In the genomic region with DNA sequence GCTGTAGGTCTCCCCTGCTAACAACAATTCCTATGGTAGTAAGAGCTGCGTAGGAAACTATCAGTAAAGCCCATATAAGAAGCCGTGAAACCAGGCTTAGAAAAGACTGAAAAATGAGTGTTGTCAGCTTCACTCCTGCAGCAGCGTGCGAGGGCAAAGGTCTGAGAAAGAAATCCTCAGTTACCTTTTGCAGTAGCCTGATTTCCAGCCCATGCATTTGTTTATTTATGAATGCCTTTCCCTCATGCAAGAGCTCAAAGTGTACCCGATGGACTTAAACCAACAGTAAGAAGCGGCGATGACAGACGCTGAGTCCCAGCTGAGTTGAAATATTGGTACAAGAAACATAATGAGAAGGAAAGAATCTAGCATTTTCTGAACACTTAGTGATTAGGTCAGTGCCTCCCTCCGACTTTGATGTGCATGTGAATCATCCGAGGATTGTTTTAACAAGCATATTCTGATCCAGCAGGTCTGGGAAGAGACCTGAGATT, we compare ENCODE assay signal across 11 cellular contexts. TPM values are rescaled to one million over a fixed set of nuclear protein-coding genes. Genes with fewer than 3 reads are reported as not detected.
DNase-seq lines count a peak whose midpoint lies in the region; ATAC-seq and TF ChIP-seq lines count a peak whose summit lies in the region.
"Had no signal": no experiment of that assay in that cellular context is flagged by ENCODE, and none has a peak within 500 bp of the region (broad histone marks: within the 10 kb centered on the region; RNA-seq: fewer than 3 reads in every experiment).

No MANE protein-coding gene starts in this region.

- TF ChIP-seq CTCF in HCT116 (IDR thresholded peaks at IDR 0.05 in 2 of 3, conservative IDR thresholded peaks at IDR 0.05 in 1 of 3; ENCODE audit: borderline replicate concordance in 1 of 3, insufficient read depth in 1 of 3, low read depth in 2 of 3, low read length in 2 of 3) (no peak), RWPE2 (IDR thresholded peaks at IDR 0.05; ENCODE audit: poor library complexity, severe bottlenecking) (no peak), foreskin fibroblast (IDR thresholded peaks at IDR 0.05; ENCODE audit: low read depth, low read length) (no peak), tibial artery (IDR thresholded peaks at IDR 0.05) (no peak)

- H3K4me1 Mint-ChIP-seq in activated T-cell treated with anti-CD3 and anti-CD28 coated beads, Interleukin-2, amount 50 U/mL, for 4 hours (ENCODE audit: low read depth) = peaks cover 16% of the 10 kb centered on the region

- 0 out of 2 replicates have a peak overlapping the region, but pooled peaks have one; percentile 18 for H3K9ac ChIP-seq in HCT116 (ENCODE audit: low read length)

- H3K4me3 ChIP-seq in HCT116 (replicated peaks in 1 of 2; ENCODE audit: low read depth in 1 of 2, low read length in 2 of 2) (peak overlapping the region; percentile 23 to 47), RWPE2 (ENCODE audit: severe bottlenecking) (no peak overlapping the region), foreskin fibroblast (ENCODE audit: low read depth in 1 of 2, low read length in 2 of 2) (no peak overlapping the region), skeletal muscle cell (ENCODE audit: low read depth, low read length) (no peak overlapping the region), tibial artery (no peak overlapping the region)
- H3K4me3 ChIP-seq: upper lobe of right lung had no signal

- CTCF ChIA-PET in HCT116 (lab: Charles Lee) = no interaction called here

- no TSS peak for BruUV-seq in HCT116 (replicated peaks; lab: Mats Ljungman, UMichigan)

- no peaks in the 10 kb centered on the region for H3K27me3 ChIP-seq in HCT116 (ENCODE audit: insufficient read depth, low read length)
- H3K27me3 ChIP-seq in RWPE2 (ENCODE audit: insufficient read depth, poor library complexity, severe bottlenecking) = no peaks in the 10 kb centered on the region
- no peaks in the 10 kb centered on the region for H3K27me3 ChIP-seq in tibial artery
- H3K27me3 ChIP-seq: upper lobe of right lung had no signal

- DNase-seq in HCT116 (ENCODE audit: low read depth, low spot score) (peak; percentile 27), RWPE2 (ENCODE audit: low spot score) (no peak), foreskin fibroblast (peak; percentile 34 to 52), skeletal muscle cell (ENCODE audit: low read depth) (peak; percentile 72), tibial artery (no peak), ureter (ENCODE audit: low spot score) (no peak), H4 (ENCODE audit: low spot score) (no peak)
- DNase-seq in activated T-cell treated with anti-CD3 and anti-CD28 coated beads, Interleukin-2, amount 50 U/mL, for 4 hours = no peak
- DNase-seq: activated naive CD8-positive, alpha-beta T cell treated with anti-CD3 and anti-CD28 coated beads, Interleukin-2, amount 10 ng/mL, durations not matched to agents 7 days and 5 days; NCI-H748 treated with DMSO at 0.1 percent for 48 hours; upper lobe of right lung had no signal

- no peak for TF ChIP-seq POLR2A in HCT116 (IDR thresholded peaks at IDR 0.05; ENCODE audit: borderline replicate concordance, extremely low read depth, insufficient read depth, insufficient read length)

- POLR2A ChIA-PET in HCT116 (lab: Charles Lee) = no interaction called here

- H3K4me1 ChIP-seq in HCT116 (ENCODE audit: control insufficient read depth in 1 of 2, insufficient read depth in 2 of 2, low read length in 2 of 2) (peaks cover 10 to 15% of the 10 kb centered on the region in 2 experiments; a peak in 3 of 4 replicates), RWPE2 (ENCODE audit: insufficient read depth, poor library complexity, severe bottlenecking) (peaks cover 22% of the 10 kb centered on the region), tibial artery (peaks cover 0 to 68% (median 12%) of the 10 kb centered on the region in 4 donors)

- H3K9me2 ChIP-seq in HCT116 (ENCODE audit: insufficient read depth) = no peaks in the 10 kb centered on the region

- H4K20me1 ChIP-seq in HCT116 (ENCODE audit: insufficient read depth) = no peaks in the 10 kb centered on the region

- H3K4me3 Mint-ChIP-seq in activated T-cell treated with anti-CD3 and anti-CD28 coated beads, Interleukin-2, amount 50 U/mL, for 4 hours = no peak overlapping the region
- H3K4me3 Mint-ChIP-seq: activated naive CD8-positive, alpha-beta T cell treated with anti-CD3 and anti-CD28 coated beads, Interleukin-2, amount 10 ng/mL, durations not matched to agents 7 days and 5 days had no signal

- ATAC-seq in HCT116 = peak; percentile 77
- peak; percentile 86 for ATAC-seq in RWPE2 (ENCODE audit: low read depth)
- ATAC-seq in activated T-cell treated with anti-CD3 and anti-CD28 coated beads, Interleukin-2, amount 50 U/mL, for 4 hours = no peak
- ATAC-seq: upper lobe of right lung had no signal

- H3K27me3 Mint-ChIP-seq in activated T-cell treated with anti-CD3 and anti-CD28 coated beads, Interleukin-2, amount 50 U/mL, for 4 hours (ENCODE audit: low read depth) = no peaks in the 10 kb centered on the region

- peak overlapping the region; percentile 74 for H3K4me2 ChIP-seq in HCT116 (ENCODE audit: low read length)

- no peaks in the 10 kb centered on the region for H3K9me3 Mint-ChIP-seq in activated T-cell treated with anti-CD3 and anti-CD28 coated beads, Interleukin-2, amount 50 U/mL, for 4 hours

- H3K79me2 ChIP-seq in HCT116 (ENCODE audit: insufficient read depth, low read length) = no peaks in the 10 kb centered on the region

- intact Hi-C loops in HCT116 (cut with micrococcal nuclease) = no loop called here
- intact Hi-C loops in tibial artery (cut with DNase I; ENCODE audit: low total_unique reads) = loop anchor here (5.0 kb wide), 1 partner anchor 1493 kb away; no protein-coding TSS in a partner anchor

- H3K9me3 ChIP-seq in HCT116 (ENCODE audit: control insufficient read depth in 1 of 2, insufficient read depth in 1 of 2, low read depth in 1 of 2, low read length in 2 of 2) (no peaks in the 10 kb centered on the region), RWPE2 (ENCODE audit: severe bottlenecking) (no peaks in the 10 kb centered on the region), tibial artery (no peaks in the 10 kb centered on the region)
- H3K9me3 ChIP-seq: upper lobe of right lung had no signal

- no peak for TF ChIP-seq RAD21 in HCT116 (IDR thresholded peaks at IDR 0.05; ENCODE audit: low read depth)

- H2AFZ ChIP-seq in HCT116 (ENCODE audit: low read depth, low read length, poor library complexity, severe bottlenecking) = peak overlapping the region; percentile 89

- RAD21 ChIA-PET in HCT116 (lab: Charles Lee; ENCODE audit: low non-redundant PET in 1 of 2, low total read pairs in 2 of 2, uncharacterized antibody in 2 of 2, unreplicated experiment in 2 of 2) = no interaction called here

- no peak overlapping the region for H3K27ac ChIP-seq in HCT116 (ENCODE audit: low read depth, low read length)
- peak overlapping the region; percentile 29 for H3K27ac ChIP-seq in RWPE2 (ENCODE audit: poor library complexity, severe bottlenecking)
- peak overlapping the region in 1 of 2 donors; percentile 3 for H3K27ac ChIP-seq in tibial artery
- H3K27ac ChIP-seq: upper lobe of right lung had no signal

- H3K36me3 ChIP-seq in HCT116 (ENCODE audit: control insufficient read depth in 1 of 2, insufficient read depth in 2 of 2, low read length in 2 of 2) = no peaks in the 10 kb centered on the region
- H3K36me3 ChIP-seq in RWPE2 (ENCODE audit: low read depth) = no peaks in the 10 kb centered on the region
- no peaks in the 10 kb centered on the region for H3K36me3 ChIP-seq in tibial artery
- H3K36me3 ChIP-seq: upper lobe of right lung had no signal

- H3K36me3 Mint-ChIP-seq in activated T-cell treated with anti-CD3 and anti-CD28 coated beads, Interleukin-2, amount 50 U/mL, for 4 hours (ENCODE audit: insufficient read depth) = no peaks in the 10 kb centered on the region
- H3K36me3 Mint-ChIP-seq: activated naive CD8-positive, alpha-beta T cell treated with anti-CD3 and anti-CD28 coated beads, Interleukin-2, amount 10 ng/mL, durations not matched to agents 7 days and 5 days had no signal

TF ChIP-seq in HCT116, 20 proteins besides CTCF, POLR2A, EP300 and RAD21 (continues in another document):
- TF ChIP-seq SRF (IDR thresholded peaks at IDR 0.05; ENCODE audit: low read depth) (no peak), FOSL1 (IDR thresholded peaks at IDR 0.05; ENCODE audit: low read depth) (peak; percentile 24; the same call in 1 of the 2 replicates), SP1 (IDR thresholded peaks at IDR 0.05; ENCODE audit: low read depth) (0 out of 2 replicates have a peak, but pooled peaks have one; percentile 20)
- TF ChIP-seq, protein P1, sequence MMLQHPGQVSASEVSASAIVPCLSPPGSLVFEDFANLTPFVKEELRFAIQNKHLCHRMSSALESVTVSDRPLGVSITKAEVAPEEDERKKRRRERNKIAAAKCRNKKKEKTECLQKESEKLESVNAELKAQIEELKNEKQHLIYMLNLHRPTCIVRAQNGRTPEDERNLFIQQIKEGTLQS (IDR thresholded peaks at IDR 0.05) = no peak

RNA-seq across cellular contexts. Expression of a gene that starts 15.0 kb away (rescaled TPM):
- 20.6 TPM for total RNA-seq in HCT116 (2021; ENCODE audit: unreplicated experiment)
- polyA plus RNA-seq in HCT116 (2012) = 7.4 and 8.9 TPM in 2 replicates
- total RNA-seq in activated T-cell treated with anti-CD3 and anti-CD28 coated beads, Interleukin-2, amount 50 U/mL, for 4 hours = 10 to 100 TPM in 1 of 3 donors, 1 to 10 TPM in 2; 9.0 to 10.2 (median 9.5) TPM
- 56.7 TPM for total RNA-seq in ureter
- 10.1 and 26.1 TPM in 2 replicates for total RNA-seq in H4 (2014; rRNA removed; shearing (Covaris generic))

RNA-seq across cellular contexts. Expression of a gene that starts 29.8 kb away (rescaled TPM):
- total RNA-seq in HCT116 (2021; ENCODE audit: unreplicated experiment) (79.1 TPM), ureter (95.7 TPM)
- 29.1 and 52.5 TPM in 2 replicates for polyA plus RNA-seq in HCT116 (2012)
- 100 to 1,000 TPM; 119 to 172 (median 135) TPM for total RNA-seq in activated T-cell treated with anti-CD3 and anti-CD28 coated beads, Interleukin-2, amount 50 U/mL, for 4 hours
- 25.0 and 494 TPM in 2 replicates for total RNA-seq in H4 (2014; rRNA removed; shearing (Covaris generic))

Comparison
In these comparisons a context has a peak if more than half of its experiments do, and no peak if none do; other contexts are left out.
1. ATAC-seq: peak in HCT116 (single experiment) and RWPE2 (single experiment); none in activated T-cell treated with anti-CD3 and anti-CD28 coated beads, Interleukin-2, amount 50 U/mL, for 4 hours (0 of 2).
2. DNase-seq: peak in HCT116 (single experiment), foreskin fibroblast (2 of 2) and skeletal muscle cell (single experiment); none in RWPE2 (single experiment), tibial artery (0 of 2), activated T-cell treated with anti-CD3 and anti-CD28 coated beads, Interleukin-2, amount 50 U/mL, for 4 hours (single experiment), ureter (single experiment) and H4 (single experiment).
3. H3K4me3 ChIP-seq: peak in HCT116 (2 of 2); none in RWPE2 (single experiment), foreskin fibroblast (0 of 2), skeletal muscle cell (single experiment) and tibial artery (0 of 2).